In genomic region chr12:57078519-57079404, GRCh38 we compare ENCODE assay signal across 1 cellular context.
TF ChIP-seq lines count a peak whose summit lies in the region.

Gene NEMP1, minus strand, starts transcription at chr12:57078791. Its CDS starts 46 bp downstream, at chr12:57078745.

TF ChIP-seq in HEK293, 187 proteins besides CTCF, POLR2A, EP300 and RAD21 (continued from another document):
- peak; percentile 76; the same call in 1 of the 2 replicates for TF ChIP-seq ZNF391 (tag by site-specific recombination; IDR thresholded peaks at IDR 0.05; ENCODE audit: borderline replicate concordance, low read depth)
- TF ChIP-seq ZBTB20 (tag by site-specific recombination; IDR thresholded peaks at IDR 0.05): peak; percentile 100
- no peak for TF ChIP-seq ZNF571 (tag by site-specific recombination; IDR thresholded peaks at IDR 0.05)
- no peak for TF ChIP-seq ZNF223 (tag by site-specific recombination; IDR thresholded peaks at IDR 0.05)
- peak; percentile 72 for TF ChIP-seq SP7 (tag by site-specific recombination; IDR thresholded peaks at IDR 0.05)
- TF ChIP-seq ZBTB26 (tag by site-specific recombination; optimal IDR thresholded peaks at IDR 0.05): peak; percentile 19
- TF ChIP-seq ZXDB (tag by site-specific recombination; IDR thresholded peaks at IDR 0.05): peak; percentile 90
- no peak for TF ChIP-seq ZFP41 (tag by site-specific recombination; IDR thresholded peaks at IDR 0.05; ENCODE audit: borderline replicate concordance)
- TF ChIP-seq ZSCAN16 (tag by site-specific recombination; IDR thresholded peaks at IDR 0.05): no peak
- no peak for TF ChIP-seq ZSCAN23 (tag by site-specific recombination; IDR thresholded peaks at IDR 0.05)
- no peak for TF ChIP-seq ZNF37A (tag by site-specific recombination; IDR thresholded peaks at IDR 0.05)
- TF ChIP-seq GLIS1 (tag by site-specific recombination; IDR thresholded peaks at IDR 0.05): peak; percentile 31; the same call in 1 of the 2 replicates
- TF ChIP-seq ZFP69B (tag by site-specific recombination; IDR thresholded peaks at IDR 0.05): peak; percentile 39; the same call in 1 of the 2 replicates
- TF ChIP-seq, protein P1, sequence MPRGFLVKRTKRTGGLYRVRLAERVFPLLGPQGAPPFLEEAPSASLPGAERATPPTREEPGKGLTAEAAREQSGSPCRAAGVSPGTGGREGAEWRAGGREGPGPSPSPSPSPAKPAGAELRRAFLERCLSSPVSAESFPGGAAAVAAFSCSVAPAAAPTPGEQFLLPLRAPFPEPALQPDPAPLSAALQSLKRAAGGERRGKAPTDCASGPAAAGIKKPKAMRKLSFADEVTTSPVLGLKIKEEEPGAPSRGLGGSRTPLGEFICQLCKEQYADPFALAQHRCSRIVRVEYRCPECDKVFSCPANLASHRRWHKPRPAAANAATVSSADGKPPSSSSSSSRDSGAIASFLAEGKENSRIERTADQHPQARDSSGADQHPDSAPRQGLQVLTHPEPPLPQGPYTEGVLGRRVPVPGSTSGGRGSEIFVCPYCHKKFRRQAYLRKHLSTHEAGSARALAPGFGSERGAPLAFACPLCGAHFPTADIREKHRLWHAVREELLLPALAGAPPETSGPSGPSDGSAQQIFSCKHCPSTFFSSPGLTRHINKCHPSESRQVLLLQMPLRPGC (tag by site-specific recombination; IDR thresholded peaks at IDR 0.05): peak; percentile 60; the same call in 1 of the 2 replicates
